1 cellular context compared by ENCODE assay signal in the genomic region with DNA sequence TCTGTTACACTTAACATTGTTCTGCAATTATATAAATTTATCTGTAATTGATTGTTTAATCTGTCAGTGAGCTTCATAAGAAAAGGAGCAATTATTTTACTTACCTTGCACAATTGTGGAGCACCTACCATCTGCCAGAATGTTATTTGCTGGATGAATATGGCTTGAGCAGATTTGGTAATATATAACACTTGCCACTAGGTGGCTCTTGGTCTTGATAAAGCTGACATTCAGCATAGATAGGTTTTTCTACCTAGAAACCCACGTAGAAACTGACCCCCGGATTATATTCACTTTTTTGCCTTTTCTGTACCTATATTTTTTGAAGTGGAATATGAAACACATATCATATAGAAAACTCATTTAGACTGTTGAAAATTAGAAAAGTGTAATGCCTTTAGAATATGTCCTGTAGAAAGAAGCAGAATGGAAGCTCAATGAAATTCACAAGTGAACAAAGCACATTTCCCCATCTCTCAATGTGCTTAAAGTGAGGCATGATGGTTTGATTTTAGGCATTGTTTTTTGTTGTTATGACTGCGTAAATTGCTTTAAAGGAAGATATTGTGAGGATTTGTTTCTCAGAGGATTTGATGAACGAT.
TF ChIP-seq lines count a peak whose summit lies in the region.

No MANE protein-coding gene starts in this region.

TF ChIP-seq in HepG2, 621 proteins besides CTCF, POLR2A, EP300 and RAD21:
- TF ChIP-seq RFXANK (CRISPR knock-in tag; IDR thresholded peaks at IDR 0.05) (peak; percentile 62; the same call in 1 of the 2 replicates), SMC3 (IDR thresholded peaks at IDR 0.05; ENCODE audit: low read length) (peak; percentile 74; the same call in 1 of the 2 replicates), MAFF (IDR thresholded peaks at IDR 0.05; ENCODE audit: low read depth, low read length) (peak; percentile 63), ZFAT (CRISPR knock-in tag; conservative IDR thresholded peaks at IDR 0.05) (no peak), CAMTA2 (CRISPR knock-in tag; IDR thresholded peaks at IDR 0.05; ENCODE audit: borderline replicate concordance) (no peak), CEBPG (CRISPR knock-in tag; IDR thresholded peaks at IDR 0.05) (peak; percentile 19; the same call in 1 of the 2 replicates), ZFP90 (CRISPR knock-in tag; IDR thresholded peaks at IDR 0.05; ENCODE audit: borderline replicate concordance) (no peak), KMT2B (CRISPR knock-in tag; IDR thresholded peaks at IDR 0.05) (0 out of 2 replicates have a peak, but pooled peaks have one; percentile 18), SOX13 (IDR thresholded peaks at IDR 0.05) (no peak), SOX13 (CRISPR knock-in tag; conservative IDR thresholded peaks at IDR 0.05 in 1 of 2, IDR thresholded peaks at IDR 0.05 in 1 of 2) (no peak), MAFK (conservative IDR thresholded peaks at IDR 0.05 in 1 of 2, IDR thresholded peaks at IDR 0.05 in 1 of 2; ENCODE audit: low read length in 2 of 2) (peak; percentile 77 to 79), STAG1 (CRISPR knock-in tag; IDR thresholded peaks at IDR 0.05) (peak; percentile 59), RFX5 (IDR thresholded peaks at IDR 0.05; ENCODE audit: low read depth, low read length) (peak; percentile 86), MAF1 (CRISPR knock-in tag; IDR thresholded peaks at IDR 0.05; ENCODE audit: borderline replicate concordance) (no peak)
- TF ChIP-seq, protein P1, sequence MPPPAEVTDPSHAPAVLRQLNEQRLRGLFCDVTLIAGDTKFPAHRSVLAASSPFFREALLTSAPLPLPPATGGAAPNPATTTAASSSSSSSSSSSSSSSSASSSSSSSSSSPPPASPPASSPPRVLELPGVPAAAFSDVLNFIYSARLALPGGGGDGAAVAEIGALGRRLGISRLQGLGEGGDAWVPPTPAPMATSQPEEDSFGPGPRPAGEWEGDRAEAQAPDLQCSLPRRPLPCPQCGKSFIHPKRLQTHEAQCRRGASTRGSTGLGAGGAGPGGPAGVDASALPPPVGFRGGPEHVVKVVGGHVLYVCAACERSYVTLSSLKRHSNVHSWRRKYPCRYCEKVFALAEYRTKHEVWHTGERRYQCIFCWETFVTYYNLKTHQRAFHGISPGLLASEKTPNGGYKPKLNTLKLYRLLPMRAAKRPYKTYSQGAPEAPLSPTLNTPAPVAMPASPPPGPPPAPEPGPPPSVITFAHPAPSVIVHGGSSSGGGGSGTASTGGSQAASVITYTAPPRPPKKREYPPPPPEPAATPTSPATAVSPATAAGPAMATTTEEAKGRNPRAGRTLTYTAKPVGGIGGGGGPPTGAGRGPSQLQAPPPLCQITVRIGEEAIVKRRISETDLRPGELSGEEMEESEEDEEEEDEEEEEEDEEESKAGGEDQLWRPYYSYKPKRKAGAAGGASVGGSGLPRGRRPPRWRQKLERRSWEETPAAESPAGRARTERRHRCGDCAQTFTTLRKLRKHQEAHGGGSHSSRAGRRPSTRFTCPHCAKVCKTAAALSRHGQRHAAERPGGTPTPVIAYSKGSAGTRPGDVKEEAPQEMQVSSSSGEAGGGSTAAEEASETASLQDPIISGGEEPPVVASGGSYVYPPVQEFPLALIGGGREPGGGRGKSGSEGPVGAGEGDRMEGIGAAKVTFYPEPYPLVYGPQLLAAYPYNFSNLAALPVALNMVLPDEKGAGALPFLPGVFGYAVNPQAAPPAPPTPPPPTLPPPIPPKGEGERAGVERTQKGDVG (CRISPR knock-in tag; IDR thresholded peaks at IDR 0.05; ENCODE audit: borderline replicate concordance), result no peak
- TF ChIP-seq, protein P2, sequence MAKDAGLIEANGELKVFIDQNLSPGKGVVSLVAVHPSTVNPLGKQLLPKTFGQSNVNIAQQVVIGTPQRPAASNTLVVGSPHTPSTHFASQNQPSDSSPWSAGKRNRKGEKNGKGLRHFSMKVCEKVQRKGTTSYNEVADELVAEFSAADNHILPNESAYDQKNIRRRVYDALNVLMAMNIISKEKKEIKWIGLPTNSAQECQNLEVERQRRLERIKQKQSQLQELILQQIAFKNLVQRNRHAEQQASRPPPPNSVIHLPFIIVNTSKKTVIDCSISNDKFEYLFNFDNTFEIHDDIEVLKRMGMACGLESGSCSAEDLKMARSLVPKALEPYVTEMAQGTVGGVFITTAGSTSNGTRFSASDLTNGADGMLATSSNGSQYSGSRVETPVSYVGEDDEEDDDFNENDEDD (CRISPR knock-in tag; IDR thresholded peaks at IDR 0.05; ENCODE audit: borderline replicate concordance), result no peak
- TF ChIP-seq, protein P3, sequence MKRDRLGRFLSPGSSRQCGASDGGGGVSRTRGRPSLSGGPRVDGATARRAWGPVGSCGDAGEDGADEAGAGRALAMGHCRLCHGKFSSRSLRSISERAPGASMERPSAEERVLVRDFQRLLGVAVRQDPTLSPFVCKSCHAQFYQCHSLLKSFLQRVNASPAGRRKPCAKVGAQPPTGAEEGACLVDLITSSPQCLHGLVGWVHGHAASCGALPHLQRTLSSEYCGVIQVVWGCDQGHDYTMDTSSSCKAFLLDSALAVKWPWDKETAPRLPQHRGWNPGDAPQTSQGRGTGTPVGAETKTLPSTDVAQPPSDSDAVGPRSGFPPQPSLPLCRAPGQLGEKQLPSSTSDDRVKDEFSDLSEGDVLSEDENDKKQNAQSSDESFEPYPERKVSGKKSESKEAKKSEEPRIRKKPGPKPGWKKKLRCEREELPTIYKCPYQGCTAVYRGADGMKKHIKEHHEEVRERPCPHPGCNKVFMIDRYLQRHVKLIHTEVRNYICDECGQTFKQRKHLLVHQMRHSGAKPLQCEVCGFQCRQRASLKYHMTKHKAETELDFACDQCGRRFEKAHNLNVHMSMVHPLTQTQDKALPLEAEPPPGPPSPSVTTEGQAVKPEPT (CRISPR knock-in tag; IDR thresholded peaks at IDR 0.05; ENCODE audit: low read depth), result no peak
- TF ChIP-seq, protein P4, sequence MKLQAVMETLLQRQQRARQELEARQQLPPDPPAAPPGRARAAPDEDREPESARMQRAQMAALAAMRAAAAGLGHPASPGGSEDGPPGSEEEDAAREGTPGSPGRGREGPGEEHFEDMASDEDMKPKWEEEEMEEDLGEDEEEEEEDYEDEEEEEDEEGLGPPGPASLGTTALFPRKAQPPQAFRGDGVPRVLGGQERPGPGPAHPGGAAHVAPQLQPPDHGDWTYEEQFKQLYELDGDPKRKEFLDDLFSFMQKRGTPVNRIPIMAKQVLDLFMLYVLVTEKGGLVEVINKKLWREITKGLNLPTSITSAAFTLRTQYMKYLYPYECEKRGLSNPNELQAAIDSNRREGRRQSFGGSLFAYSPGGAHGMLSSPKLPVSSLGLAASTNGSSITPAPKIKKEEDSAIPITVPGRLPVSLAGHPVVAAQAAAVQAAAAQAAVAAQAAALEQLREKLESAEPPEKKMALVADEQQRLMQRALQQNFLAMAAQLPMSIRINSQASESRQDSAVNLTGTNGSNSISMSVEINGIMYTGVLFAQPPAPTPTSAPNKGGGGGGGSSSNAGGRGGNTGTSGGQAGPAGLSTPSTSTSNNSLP (IDR thresholded peaks at IDR 0.05; ENCODE audit: low read depth, low read length), result peak; percentile 65; the same call in 1 of the 2 replicates
- TF ChIP-seq, protein P5, sequence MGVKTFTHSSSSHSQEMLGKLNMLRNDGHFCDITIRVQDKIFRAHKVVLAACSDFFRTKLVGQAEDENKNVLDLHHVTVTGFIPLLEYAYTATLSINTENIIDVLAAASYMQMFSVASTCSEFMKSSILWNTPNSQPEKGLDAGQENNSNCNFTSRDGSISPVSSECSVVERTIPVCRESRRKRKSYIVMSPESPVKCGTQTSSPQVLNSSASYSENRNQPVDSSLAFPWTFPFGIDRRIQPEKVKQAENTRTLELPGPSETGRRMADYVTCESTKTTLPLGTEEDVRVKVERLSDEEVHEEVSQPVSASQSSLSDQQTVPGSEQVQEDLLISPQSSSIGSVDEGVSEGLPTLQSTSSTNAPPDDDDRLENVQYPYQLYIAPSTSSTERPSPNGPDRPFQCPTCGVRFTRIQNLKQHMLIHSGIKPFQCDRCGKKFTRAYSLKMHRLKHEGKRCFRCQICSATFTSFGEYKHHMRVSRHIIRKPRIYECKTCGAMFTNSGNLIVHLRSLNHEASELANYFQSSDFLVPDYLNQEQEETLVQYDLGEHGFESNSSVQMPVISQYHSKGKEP (CRISPR knock-in tag; IDR thresholded peaks at IDR 0.05), result no peak
- TF ChIP-seq, protein P6, sequence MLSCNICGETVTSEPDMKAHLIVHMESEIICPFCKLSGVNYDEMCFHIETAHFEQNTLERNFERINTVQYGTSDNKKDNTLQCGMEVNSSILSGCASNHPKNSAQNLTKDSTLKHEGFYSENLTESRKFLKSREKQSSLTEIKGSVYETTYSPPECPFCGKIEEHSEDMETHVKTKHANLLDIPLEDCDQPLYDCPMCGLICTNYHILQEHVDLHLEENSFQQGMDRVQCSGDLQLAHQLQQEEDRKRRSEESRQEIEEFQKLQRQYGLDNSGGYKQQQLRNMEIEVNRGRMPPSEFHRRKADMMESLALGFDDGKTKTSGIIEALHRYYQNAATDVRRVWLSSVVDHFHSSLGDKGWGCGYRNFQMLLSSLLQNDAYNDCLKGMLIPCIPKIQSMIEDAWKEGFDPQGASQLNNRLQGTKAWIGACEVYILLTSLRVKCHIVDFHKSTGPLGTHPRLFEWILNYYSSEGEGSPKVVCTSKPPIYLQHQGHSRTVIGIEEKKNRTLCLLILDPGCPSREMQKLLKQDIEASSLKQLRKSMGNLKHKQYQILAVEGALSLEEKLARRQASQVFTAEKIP (CRISPR knock-in tag; IDR thresholded peaks at IDR 0.05; ENCODE audit: borderline replicate concordance), result no peak
- TF ChIP-seq, protein P7, sequence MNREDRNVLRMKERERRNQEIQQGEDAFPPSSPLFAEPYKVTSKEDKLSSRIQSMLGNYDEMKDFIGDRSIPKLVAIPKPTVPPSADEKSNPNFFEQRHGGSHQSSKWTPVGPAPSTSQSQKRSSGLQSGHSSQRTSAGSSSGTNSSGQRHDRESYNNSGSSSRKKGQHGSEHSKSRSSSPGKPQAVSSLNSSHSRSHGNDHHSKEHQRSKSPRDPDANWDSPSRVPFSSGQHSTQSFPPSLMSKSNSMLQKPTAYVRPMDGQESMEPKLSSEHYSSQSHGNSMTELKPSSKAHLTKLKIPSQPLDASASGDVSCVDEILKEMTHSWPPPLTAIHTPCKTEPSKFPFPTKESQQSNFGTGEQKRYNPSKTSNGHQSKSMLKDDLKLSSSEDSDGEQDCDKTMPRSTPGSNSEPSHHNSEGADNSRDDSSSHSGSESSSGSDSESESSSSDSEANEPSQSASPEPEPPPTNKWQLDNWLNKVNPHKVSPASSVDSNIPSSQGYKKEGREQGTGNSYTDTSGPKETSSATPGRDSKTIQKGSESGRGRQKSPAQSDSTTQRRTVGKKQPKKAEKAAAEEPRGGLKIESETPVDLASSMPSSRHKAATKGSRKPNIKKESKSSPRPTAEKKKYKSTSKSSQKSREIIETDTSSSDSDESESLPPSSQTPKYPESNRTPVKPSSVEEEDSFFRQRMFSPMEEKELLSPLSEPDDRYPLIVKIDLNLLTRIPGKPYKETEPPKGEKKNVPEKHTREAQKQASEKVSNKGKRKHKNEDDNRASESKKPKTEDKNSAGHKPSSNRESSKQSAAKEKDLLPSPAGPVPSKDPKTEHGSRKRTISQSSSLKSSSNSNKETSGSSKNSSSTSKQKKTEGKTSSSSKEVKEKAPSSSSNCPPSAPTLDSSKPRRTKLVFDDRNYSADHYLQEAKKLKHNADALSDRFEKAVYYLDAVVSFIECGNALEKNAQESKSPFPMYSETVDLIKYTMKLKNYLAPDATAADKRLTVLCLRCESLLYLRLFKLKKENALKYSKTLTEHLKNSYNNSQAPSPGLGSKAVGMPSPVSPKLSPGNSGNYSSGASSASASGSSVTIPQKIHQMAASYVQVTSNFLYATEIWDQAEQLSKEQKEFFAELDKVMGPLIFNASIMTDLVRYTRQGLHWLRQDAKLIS (CRISPR knock-in tag; IDR thresholded peaks at IDR 0.05), result no peak
- TF ChIP-seq, protein P8, sequence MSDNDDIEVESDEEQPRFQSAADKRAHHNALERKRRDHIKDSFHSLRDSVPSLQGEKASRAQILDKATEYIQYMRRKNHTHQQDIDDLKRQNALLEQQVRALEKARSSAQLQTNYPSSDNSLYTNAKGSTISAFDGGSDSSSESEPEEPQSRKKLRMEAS (IDR thresholded peaks at IDR 0.05), result no peak
